1 cellular context compared by ENCODE assay signal in the genomic region with DNA sequence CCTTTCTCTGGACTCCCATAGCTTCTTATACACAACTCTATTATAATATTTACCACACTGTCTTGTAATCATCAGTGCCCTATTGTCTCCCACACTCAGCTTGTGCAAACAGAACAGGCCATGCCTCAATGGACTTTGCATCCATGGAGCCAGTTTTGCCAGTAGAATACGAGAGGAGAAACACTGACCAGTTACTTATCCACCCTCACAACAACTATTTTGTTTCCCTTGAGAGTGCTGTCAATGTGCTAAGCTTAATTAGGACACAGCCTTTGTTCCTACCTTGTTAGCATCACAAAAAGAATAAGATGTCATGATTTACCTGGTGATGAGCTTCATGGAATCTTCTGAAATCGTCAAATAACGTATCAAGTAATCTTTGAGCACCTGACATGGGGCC.
TF ChIP-seq lines count a peak whose summit lies in the region.

No MANE protein-coding gene starts in this region.

TF ChIP-seq in HepG2, 621 proteins besides CTCF, POLR2A, EP300 and RAD21 (continued from another document and continues in another):
- TF ChIP-seq TARDBP (CRISPR knock-in tag; IDR thresholded peaks at IDR 0.05) (peak; percentile 27; the same call in 1 of the 2 replicates), FOXJ3 (CRISPR knock-in tag; IDR thresholded peaks at IDR 0.05; ENCODE audit: borderline replicate concordance) (no peak), ZNF687 (CRISPR knock-in tag; IDR thresholded peaks at IDR 0.05) (no peak), ZNF703 (CRISPR knock-in tag; IDR thresholded peaks at IDR 0.05; ENCODE audit: borderline replicate concordance) (no peak), ZNF484 (CRISPR knock-in tag; IDR thresholded peaks at IDR 0.05; ENCODE audit: borderline replicate concordance, low read depth) (no peak), HNF4G (IDR thresholded peaks at IDR 0.05; ENCODE audit: borderline replicate concordance, low read depth, low read length) (peak; percentile 78), HNF4G (CRISPR knock-in tag; IDR thresholded peaks at IDR 0.05; ENCODE audit: borderline replicate concordance, low read depth) (no peak; the same call in 1 of the 2 replicates), ZNF547 (CRISPR knock-in tag; IDR thresholded peaks at IDR 0.05) (no peak), ZHX1 (CRISPR knock-in tag; IDR thresholded peaks at IDR 0.05; ENCODE audit: low read depth) (no peak), SOX5 (CRISPR knock-in tag; IDR thresholded peaks at IDR 0.05; ENCODE audit: borderline replicate concordance) (peak; percentile 97), SMARCC2 (IDR thresholded peaks at IDR 0.05) (no peak), FOXO1 (CRISPR knock-in tag; IDR thresholded peaks at IDR 0.05) (peak; percentile 78), HMGXB3 (CRISPR knock-in tag; IDR thresholded peaks at IDR 0.05; ENCODE audit: borderline replicate concordance) (no peak), ZSCAN20 (CRISPR knock-in tag; IDR thresholded peaks at IDR 0.05; ENCODE audit: borderline replicate concordance) (no peak), ZNF3 (CRISPR knock-in tag; IDR thresholded peaks at IDR 0.05) (no peak), JUND (CRISPR knock-in tag; IDR thresholded peaks at IDR 0.05) (no peak), TBP (CRISPR knock-in tag; IDR thresholded peaks at IDR 0.05) (no peak), CEBPG (CRISPR knock-in tag; IDR thresholded peaks at IDR 0.05) (peak; percentile 57), ZNF557 (CRISPR knock-in tag; IDR thresholded peaks at IDR 0.05) (no peak), ZGPAT (CRISPR knock-in tag; IDR thresholded peaks at IDR 0.05) (no peak), ZNF18 (CRISPR knock-in tag; IDR thresholded peaks at IDR 0.05; ENCODE audit: insufficient replicate concordance) (no peak), XRCC5 (optimal IDR thresholded peaks at IDR 0.05; ENCODE audit: low read length) (no peak), GATAD2A (CRISPR knock-in tag; IDR thresholded peaks at IDR 0.05) (peak; percentile 81), ETV6 (CRISPR knock-in tag; conservative IDR thresholded peaks at IDR 0.05) (no peak), HNF4A (CRISPR knock-in tag; IDR thresholded peaks at IDR 0.05) (peak; percentile 94), ZNF704 (CRISPR knock-in tag; IDR thresholded peaks at IDR 0.05; ENCODE audit: borderline replicate concordance) (no peak), THYN1 (CRISPR knock-in tag; IDR thresholded peaks at IDR 0.05; ENCODE audit: borderline replicate concordance, low read depth) (no peak), ZSCAN9 (CRISPR knock-in tag; IDR thresholded peaks at IDR 0.05; ENCODE audit: borderline replicate concordance) (no peak), MLLT10 (CRISPR knock-in tag; IDR thresholded peaks at IDR 0.05) (no peak), ZSCAN22 (CRISPR knock-in tag; IDR thresholded peaks at IDR 0.05) (no peak), ZNF572 (CRISPR knock-in tag; IDR thresholded peaks at IDR 0.05) (no peak), POGZ (CRISPR knock-in tag; IDR thresholded peaks at IDR 0.05) (peak; percentile 64)
- TF ChIP-seq, protein P1, sequence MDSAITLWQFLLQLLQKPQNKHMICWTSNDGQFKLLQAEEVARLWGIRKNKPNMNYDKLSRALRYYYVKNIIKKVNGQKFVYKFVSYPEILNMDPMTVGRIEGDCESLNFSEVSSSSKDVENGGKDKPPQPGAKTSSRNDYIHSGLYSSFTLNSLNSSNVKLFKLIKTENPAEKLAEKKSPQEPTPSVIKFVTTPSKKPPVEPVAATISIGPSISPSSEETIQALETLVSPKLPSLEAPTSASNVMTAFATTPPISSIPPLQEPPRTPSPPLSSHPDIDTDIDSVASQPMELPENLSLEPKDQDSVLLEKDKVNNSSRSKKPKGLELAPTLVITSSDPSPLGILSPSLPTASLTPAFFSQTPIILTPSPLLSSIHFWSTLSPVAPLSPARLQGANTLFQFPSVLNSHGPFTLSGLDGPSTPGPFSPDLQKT (CRISPR knock-in tag; IDR thresholded peaks at IDR 0.05; ENCODE audit: borderline replicate concordance) = no peak
- TF ChIP-seq, protein P2, sequence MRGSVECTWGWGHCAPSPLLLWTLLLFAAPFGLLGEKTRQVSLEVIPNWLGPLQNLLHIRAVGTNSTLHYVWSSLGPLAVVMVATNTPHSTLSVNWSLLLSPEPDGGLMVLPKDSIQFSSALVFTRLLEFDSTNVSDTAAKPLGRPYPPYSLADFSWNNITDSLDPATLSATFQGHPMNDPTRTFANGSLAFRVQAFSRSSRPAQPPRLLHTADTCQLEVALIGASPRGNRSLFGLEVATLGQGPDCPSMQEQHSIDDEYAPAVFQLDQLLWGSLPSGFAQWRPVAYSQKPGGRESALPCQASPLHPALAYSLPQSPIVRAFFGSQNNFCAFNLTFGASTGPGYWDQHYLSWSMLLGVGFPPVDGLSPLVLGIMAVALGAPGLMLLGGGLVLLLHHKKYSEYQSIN (CRISPR knock-in tag; IDR thresholded peaks at IDR 0.05; ENCODE audit: borderline replicate concordance) = no peak
- TF ChIP-seq, protein P3, sequence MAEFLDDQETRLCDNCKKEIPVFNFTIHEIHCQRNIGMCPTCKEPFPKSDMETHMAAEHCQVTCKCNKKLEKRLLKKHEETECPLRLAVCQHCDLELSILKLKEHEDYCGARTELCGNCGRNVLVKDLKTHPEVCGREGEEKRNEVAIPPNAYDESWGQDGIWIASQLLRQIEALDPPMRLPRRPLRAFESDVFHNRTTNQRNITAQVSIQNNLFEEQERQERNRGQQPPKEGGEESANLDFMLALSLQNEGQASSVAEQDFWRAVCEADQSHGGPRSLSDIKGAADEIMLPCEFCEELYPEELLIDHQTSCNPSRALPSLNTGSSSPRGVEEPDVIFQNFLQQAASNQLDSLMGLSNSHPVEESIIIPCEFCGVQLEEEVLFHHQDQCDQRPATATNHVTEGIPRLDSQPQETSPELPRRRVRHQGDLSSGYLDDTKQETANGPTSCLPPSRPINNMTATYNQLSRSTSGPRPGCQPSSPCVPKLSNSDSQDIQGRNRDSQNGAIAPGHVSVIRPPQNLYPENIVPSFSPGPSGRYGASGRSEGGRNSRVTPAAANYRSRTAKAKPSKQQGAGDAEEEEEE (CRISPR knock-in tag; IDR thresholded peaks at IDR 0.05; ENCODE audit: borderline replicate concordance) = no peak
- TF ChIP-seq, protein P4, sequence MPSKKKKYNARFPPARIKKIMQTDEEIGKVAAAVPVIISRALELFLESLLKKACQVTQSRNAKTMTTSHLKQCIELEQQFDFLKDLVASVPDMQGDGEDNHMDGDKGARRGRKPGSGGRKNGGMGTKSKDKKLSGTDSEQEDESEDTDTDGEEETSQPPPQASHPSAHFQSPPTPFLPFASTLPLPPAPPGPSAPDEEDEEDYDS (CRISPR knock-in tag; IDR thresholded peaks at IDR 0.05) = peak; percentile 32; the same call in 1 of the 2 replicates
